Comparison of ENCODE assay signal across 2 cellular contexts in genomic region chr1:156073740-156074139, GRCh38.
A peak's percentile ranks its signal among the peaks of the same experiment; 100 is the strongest.
TF ChIP-seq lines count a peak whose summit lies in the region.

No MANE protein-coding gene starts in this region.

TF ChIP-seq in H1, 55 proteins besides CTCF, POLR2A, EP300 and RAD21 (continues in another document):
- TF ChIP-seq TEAD4 (IDR thresholded peaks at IDR 0.05; ENCODE audit: low read depth, low read length) (no peak), TBP (IDR thresholded peaks at IDR 0.05; ENCODE audit: low read depth, low read length) (no peak), SIX5 (IDR thresholded peaks at IDR 0.05; ENCODE audit: low read depth, low read length) (no peak), CHD1 (IDR thresholded peaks at IDR 0.05; ENCODE audit: low read depth, low read length) (no peak), POLR2AphosphoS5 (IDR thresholded peaks at IDR 0.05; ENCODE audit: low read depth, low read length) (no peak), SIN3A (conservative IDR thresholded peaks at IDR 0.05 in 1 of 2, IDR thresholded peaks at IDR 0.05 in 1 of 2; ENCODE audit: low read depth in 1 of 2, low read length in 2 of 2) (0 out of 4 replicates have a peak, but pooled peaks of 1 of the 2 experiments have one; percentile 45), ASH2L (IDR thresholded peaks at IDR 0.05; ENCODE audit: low read length) (no peak), CREB1 (IDR thresholded peaks at IDR 0.05) (no peak), BRCA1 (IDR thresholded peaks at IDR 0.05; ENCODE audit: low read depth, low read length) (no peak), SP1 (IDR thresholded peaks at IDR 0.05; ENCODE audit: low read depth, low read length) (peak; percentile 69), KDM5A (IDR thresholded peaks at IDR 0.05; ENCODE audit: low read length) (no peak), RNF2 (IDR thresholded peaks at IDR 0.05; ENCODE audit: borderline replicate concordance, low read depth, low read length, missing control alignments, poor library complexity, severe bottlenecking) (no peak), TAF1 (IDR thresholded peaks at IDR 0.05; ENCODE audit: low read depth, low read length) (no peak), BACH1 (IDR thresholded peaks at IDR 0.05; ENCODE audit: low read length) (no peak), KDM1A (IDR thresholded peaks at IDR 0.05; ENCODE audit: borderline replicate concordance, low read length) (peak; percentile 62; the same call in 1 of the 2 replicates), FOSL1 (IDR thresholded peaks at IDR 0.05; ENCODE audit: insufficient read depth, low read depth, low read length) (no peak), NANOG (IDR thresholded peaks at IDR 0.05; ENCODE audit: insufficient read depth, low read depth, low read length, poor library complexity, severe bottlenecking) (no peak), EGR1 (IDR thresholded peaks at IDR 0.05; ENCODE audit: borderline replicate concordance, low read depth, low read length) (no peak), RFX5 (IDR thresholded peaks at IDR 0.05; ENCODE audit: borderline replicate concordance, low read depth, low read length) (no peak), TAF7 (optimal IDR thresholded peaks at IDR 0.05; ENCODE audit: borderline replicate concordance, low read depth, low read length) (no peak), MAFK (IDR thresholded peaks at IDR 0.05; ENCODE audit: low read depth, low read length) (no peak), SP4 (IDR thresholded peaks at IDR 0.05; ENCODE audit: low read length) (no peak), POU5F1 (IDR thresholded peaks at IDR 0.05; ENCODE audit: low read depth, low read length) (no peak), GABPA (IDR thresholded peaks at IDR 0.05; ENCODE audit: borderline replicate concordance, insufficient read depth, low read length) (no peak), CEBPB (IDR thresholded peaks at IDR 0.05; ENCODE audit: low read depth, low read length) (no peak), CTBP2 (IDR thresholded peaks at IDR 0.05; ENCODE audit: borderline replicate concordance, insufficient read depth, insufficient read length, low read length) (peak; percentile 82), ZNF274 (IDR thresholded peaks at IDR 0.05; ENCODE audit: borderline replicate concordance, extremely low read depth, low read length) (no peak), SRF (IDR thresholded peaks at IDR 0.05; ENCODE audit: low read depth, low read length) (no peak), SAP30 (IDR thresholded peaks at IDR 0.05; ENCODE audit: insufficient read depth, insufficient replicate concordance, low read length) (no peak), SIRT6 (IDR thresholded peaks at IDR 0.05; ENCODE audit: low read length) (no peak)
- TF ChIP-seq, protein P1, sequence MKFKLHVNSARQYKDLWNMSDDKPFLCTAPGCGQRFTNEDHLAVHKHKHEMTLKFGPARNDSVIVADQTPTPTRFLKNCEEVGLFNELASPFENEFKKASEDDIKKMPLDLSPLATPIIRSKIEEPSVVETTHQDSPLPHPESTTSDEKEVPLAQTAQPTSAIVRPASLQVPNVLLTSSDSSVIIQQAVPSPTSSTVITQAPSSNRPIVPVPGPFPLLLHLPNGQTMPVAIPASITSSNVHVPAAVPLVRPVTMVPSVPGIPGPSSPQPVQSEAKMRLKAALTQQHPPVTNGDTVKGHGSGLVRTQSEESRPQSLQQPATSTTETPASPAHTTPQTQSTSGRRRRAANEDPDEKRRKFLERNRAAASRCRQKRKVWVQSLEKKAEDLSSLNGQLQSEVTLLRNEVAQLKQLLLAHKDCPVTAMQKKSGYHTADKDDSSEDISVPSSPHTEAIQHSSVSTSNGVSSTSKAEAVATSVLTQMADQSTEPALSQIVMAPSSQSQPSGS (IDR thresholded peaks at IDR 0.05; ENCODE audit: low read length): no peak
- TF ChIP-seq, protein P2, sequence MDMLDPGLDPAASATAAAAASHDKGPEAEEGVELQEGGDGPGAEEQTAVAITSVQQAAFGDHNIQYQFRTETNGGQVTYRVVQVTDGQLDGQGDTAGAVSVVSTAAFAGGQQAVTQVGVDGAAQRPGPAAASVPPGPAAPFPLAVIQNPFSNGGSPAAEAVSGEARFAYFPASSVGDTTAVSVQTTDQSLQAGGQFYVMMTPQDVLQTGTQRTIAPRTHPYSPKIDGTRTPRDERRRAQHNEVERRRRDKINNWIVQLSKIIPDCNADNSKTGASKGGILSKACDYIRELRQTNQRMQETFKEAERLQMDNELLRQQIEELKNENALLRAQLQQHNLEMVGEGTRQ (IDR thresholded peaks at IDR 0.05; ENCODE audit: low read length): no peak

TF ChIP-seq in neural cell, 6 proteins besides CTCF, POLR2A, EP300 and RAD21:
- no peak for TF ChIP-seq EZH2 (IDR thresholded peaks at IDR 0.05; ENCODE audit: borderline replicate concordance, insufficient read depth, low read length, poor library complexity, severe bottlenecking)
TF ChIP-seq in neural cell: peak in this region for 0.
